Comparison of ENCODE assay signal across 18 cellular contexts in genomic region chr5:78327761-78328510, GRCh38. TPM values are rescaled to one million over a fixed set of nuclear protein-coding genes. Genes with fewer than 3 reads are reported as not detected.
DNase-seq lines count a peak whose midpoint lies in the region; ATAC-seq, FAIRE-seq and TF ChIP-seq lines count a peak whose summit lies in the region.
"Had no signal": no experiment of that assay in that cellular context is flagged by ENCODE, and none has a peak within 500 bp of the region (broad histone marks: within the 10 kb centered on the region; RNA-seq: fewer than 3 reads in every experiment).

No MANE protein-coding gene starts in this region.

- H4K8ac ChIP-seq in H1 (ENCODE audit: extremely low read depth, insufficient read depth, low read length): no peak overlapping the region

- no peak overlapping the region for H2BK5ac ChIP-seq in H1 (ENCODE audit: low read depth, low read length)

- no peak for TF ChIP-seq POLR2A in H1 (IDR thresholded peaks at IDR 0.05; ENCODE audit: control extremely low read depth in 1 of 2, low read depth in 2 of 2, low read length in 2 of 2)

- no peaks in the 10 kb centered on the region for H3K36me3 Mint-ChIP-seq in GM23338 (ENCODE audit: low read depth)

- 89% methylated on average over 6 of the region's 6 CpGs; no CpG with 5 or more reads in 1 of the 2 experiments for WGBS in H1 (ENCODE audit: extremely low coverage in 1 of 2, insufficient coverage in 1 of 2, insufficient read length in 1 of 2, insufficient replicate concordance in 2 of 2, low coverage in 1 of 2, low lambda C conversion rate in 2 of 2, missing lambda C conversion rate in 1 of 2), 2 experiments

- no peak overlapping the region for H3K4me3 Mint-ChIP-seq in GM23338
- H3K4me3 Mint-ChIP-seq: effector memory CD8-positive, alpha-beta T cell; T-helper 2 cell treated with Interferon-gamma antibody and Interleukin-4, amounts not matched to agents 5 μg/mL and 100 μg/mL, for 36 hours had no signal

- no peaks in the 10 kb centered on the region for H3K79me2 ChIP-seq in GM23338 (replicated peaks; ENCODE audit: insufficient read depth)
- H3K79me2 ChIP-seq in H1 (ENCODE audit: control insufficient read depth in 1 of 2, insufficient read depth in 2 of 2, low read length in 2 of 2): no peaks in the 10 kb centered on the region

- no peak overlapping the region for H3K23ac ChIP-seq in H1 (ENCODE audit: insufficient read length)

- DNase-seq in GM23338 (ENCODE audit: low spot score) (no peak), LNCaP clone FGC (ENCODE audit: low read depth) (peak; percentile 21), H1 (ENCODE audit: low read depth in 1 of 2, low spot score in 2 of 2) (no peak), omental fat pad (ENCODE audit: low spot score) (no peak), glomerular visceral epithelial cell (ENCODE audit: extremely low spot score) (no peak), LoVo (ENCODE audit: low spot score) (no peak), germinal center (ENCODE audit: low spot score) (no peak)
- DNase-seq: amniotic stem cell; effector memory CD8-positive, alpha-beta T cell; KBM-7; NCI-H1092 treated with DMSO at 0.1 percent for 48 hours; NCI-H2107; occipital lobe; sigmoid colon; substantia nigra had no signal

- TF ChIP-seq EP300 in H1 (IDR thresholded peaks at IDR 0.05; ENCODE audit: borderline replicate concordance in 1 of 2, low read depth in 2 of 2, low read length in 2 of 2): no peak

- POLR2A ChIA-PET in H1 (lab: Charles Lee; ENCODE audit: partially characterized antibody): no interaction called here

- TF ChIP-seq RAD21 in H1 (IDR thresholded peaks at IDR 0.05 in 1 of 2, conservative IDR thresholded peaks at IDR 0.05 in 1 of 2; ENCODE audit: low read depth in 2 of 2, low read length in 2 of 2): no peak

- H3K79me1 ChIP-seq in H1 (ENCODE audit: low read depth, low read length): no peaks in the 10 kb centered on the region

- H3K4me2 ChIP-seq in GM23338 (no peak overlapping the region), H1 (ENCODE audit: insufficient read depth in 1 of 2, low read depth in 2 of 2, low read length in 2 of 2) (no peak overlapping the region)

- H3K27me3 Mint-ChIP-seq in GM23338 (ENCODE audit: insufficient read depth, low read depth, poor library complexity): no peaks in the 10 kb centered on the region

- no peaks in the 10 kb centered on the region for H3K9me3 ChIP-seq in H1 (ENCODE audit: insufficient read depth in 2 of 2, low read depth in 1 of 2, low read length in 1 of 2)
- H3K9me3 ChIP-seq: sigmoid colon had no signal

- no peaks in the 10 kb centered on the region for H3K9me3 Mint-ChIP-seq in GM23338
- H3K9me3 Mint-ChIP-seq: activated T-helper 2 cell treated with anti-CD3 and anti-CD28 coated beads, Interferon-gamma antibody, Interleukin-2, Interleukin-4, amounts not matched to agents 10 μg/mL and 5 μg/mL and 100 μg/mL, durations not matched to agents 14 hours and 24 hours and 36 hours; effector memory CD8-positive, alpha-beta T cell; T-helper 2 cell treated with Interferon-gamma antibody and Interleukin-4, amounts not matched to agents 5 μg/mL and 100 μg/mL, for 36 hours had no signal

- no peak overlapping the region for H3K9ac ChIP-seq in H1 (replicated peaks in 1 of 4; ENCODE audit: extremely low read depth in 1 of 4, low read depth in 3 of 4, low read length in 3 of 4)

- peak overlapping the region; percentile 8 for H2BK120ac ChIP-seq in H1 (replicated peaks; ENCODE audit: low read depth, low read length)

- H3F3A ChIP-seq in GM23338 (replicated peaks; ENCODE audit: low read depth): no peaks in the 10 kb centered on the region

- no peak overlapping the region for H3K4ac ChIP-seq in H1 (replicated peaks; ENCODE audit: insufficient read length, low read depth, low read length)

- H2BK20ac ChIP-seq in H1 (ENCODE audit: low read length): no peak overlapping the region

- H4K91ac ChIP-seq in H1 (replicated peaks; ENCODE audit: insufficient read length, low read length): no peak overlapping the region

- no peak overlapping the region for H3K14ac ChIP-seq in H1 (ENCODE audit: insufficient read length)

- H3K9me2 ChIP-seq in GM23338 (ENCODE audit: insufficient read depth): no peaks in the 10 kb centered on the region; the same call in 1 of the 2 replicates

- no peak for TF ChIP-seq CTCF in GM23338 (conservative IDR thresholded peaks at IDR 0.05; ENCODE audit: low read depth in 2 of 2)
- TF ChIP-seq CTCF in LNCaP clone FGC (IDR thresholded peaks at IDR 0.05; ENCODE audit: control insufficient read depth, extremely low read depth, insufficient read depth): no peak
- no peak for TF ChIP-seq CTCF in H1 (IDR thresholded peaks at IDR 0.05; ENCODE audit: control extremely low read depth in 1 of 3, insufficient read depth in 1 of 3, low read depth in 1 of 3, low read length in 3 of 3)
- TF ChIP-seq CTCF in omental fat pad (IDR thresholded peaks at IDR 0.05): no peak

- no peak for ATAC-seq in GM23338
- ATAC-seq in omental fat pad (ENCODE audit: low FRiP score): peak; percentile 44
- ATAC-seq in GM18909 (IDR thresholded peaks at IDR 0.05; ENCODE audit: poor library complexity, unreplicated experiment): no peak
- ATAC-seq: effector memory CD8-positive, alpha-beta T cell had no signal

- H3K4me3 ChIP-seq in GM23338: no peak overlapping the region
- H3K4me3 ChIP-seq in LNCaP clone FGC (ENCODE audit: low read depth, low read length): no peak overlapping the region
- H3K4me3 ChIP-seq in H1 (ENCODE audit: extremely low read depth in 1 of 4, insufficient read depth in 2 of 4, low read depth in 3 of 4, low read length in 4 of 4): no peak overlapping the region
- H3K4me3 ChIP-seq: sigmoid colon had no signal

- H3K27me3 ChIP-seq in GM23338 (ENCODE audit: insufficient read depth) (no peaks in the 10 kb centered on the region), H1 (replicated peaks in 1 of 4; ENCODE audit: control insufficient read depth in 3 of 4, extremely low read depth in 1 of 4, insufficient read depth in 3 of 4, low read length in 3 of 4) (peaks cover 0 to 2% (median 0%) of the 10 kb centered on the region in 4 experiments; a peak in 1 of 7 replicates)
- H3K27me3 ChIP-seq: sigmoid colon had no signal

- no peak overlapping the region for H3K56ac ChIP-seq in H1 (replicated peaks; ENCODE audit: insufficient read length, low read depth, low read length)

- CTCF ChIA-PET in H1 (lab: Charles Lee; ENCODE audit: partially characterized antibody): interaction anchor here (0.7 kb wide), 1 partner anchor 317 kb away, joined by 4 read pairs; no protein-coding TSS in a partner anchor

- no peak overlapping the region for H3K27ac Mint-ChIP-seq in GM23338
- H3K27ac Mint-ChIP-seq: activated T-helper 2 cell treated with anti-CD3 and anti-CD28 coated beads, Interferon-gamma antibody, Interleukin-2, Interleukin-4, amounts not matched to agents 10 μg/mL and 5 μg/mL and 100 μg/mL, durations not matched to agents 14 hours and 24 hours and 36 hours; effector memory CD8-positive, alpha-beta T cell; T-helper 2 cell treated with Interferon-gamma antibody and Interleukin-4, amounts not matched to agents 5 μg/mL and 100 μg/mL, for 36 hours had no signal

- H2AK5ac ChIP-seq in H1 (ENCODE audit: low read depth, low read length): no peak overlapping the region

- H3K36me3 ChIP-seq in GM23338 (ENCODE audit: insufficient read depth) (no peaks in the 10 kb centered on the region), H1 (ENCODE audit: control insufficient read depth in 2 of 4, insufficient read depth in 4 of 4, low read length in 3 of 4) (no peaks in the 10 kb centered on the region)
- H3K36me3 ChIP-seq: sigmoid colon had no signal

- no peaks in the 10 kb centered on the region; the same call in 1 of the 2 replicates for H3K23me2 ChIP-seq in H1 (ENCODE audit: low read depth, low read length)

- H4K20me1 ChIP-seq in GM23338 (replicated peaks; ENCODE audit: insufficient read depth) (no peaks in the 10 kb centered on the region), H1 (replicated peaks in 1 of 2; ENCODE audit: control insufficient read depth in 1 of 2, insufficient read depth in 2 of 2, low read length in 2 of 2) (no peaks in the 10 kb centered on the region)

- no peak overlapping the region for H2BK12ac ChIP-seq in H1 (ENCODE audit: low read depth, low read length)

- H4K5ac ChIP-seq in H1 (ENCODE audit: insufficient read length, low read depth, low read length): no peak overlapping the region

- no peak for FAIRE-seq in H1 (lab: Jason Lieb, UNC)

- peaks cover 9% of the 10 kb centered on the region for H3K4me1 Mint-ChIP-seq in GM23338

- H3K4me1 ChIP-seq in GM23338 (ENCODE audit: insufficient read depth) (0 out of 2 replicates have a peak, but pooled peaks cover 7% of the 10 kb centered on the region), H1 (replicated peaks in 1 of 4; ENCODE audit: control insufficient read depth in 3 of 4, insufficient read depth in 4 of 4, low read length in 3 of 4) (peaks cover 0 to 6% (median 2%) of the 10 kb centered on the region in 4 experiments; a peak in 2 of 7 replicates)
- H3K4me1 ChIP-seq: sigmoid colon had no signal

- H2AFZ ChIP-seq in GM23338 (peak overlapping the region; percentile 77; the same call in 1 of the 2 replicates), H1 (ENCODE audit: low read length) (no peak overlapping the region)

- no peak overlapping the region for H2BK15ac ChIP-seq in H1 (ENCODE audit: low read length)

- H3K27ac ChIP-seq in GM23338 (ENCODE audit: low read depth): no peak overlapping the region
- no peak overlapping the region for H3K27ac ChIP-seq in H1 (ENCODE audit: low read depth, low read length)
- H3K27ac ChIP-seq: sigmoid colon had no signal

- peak overlapping the region; percentile 51; the same call in 1 of the 2 replicates for H3K18ac ChIP-seq in H1 (ENCODE audit: extremely low read depth, low read length)

RNA-seq across cellular contexts. Expression of gene SCAMP1, which starts 32.5 kb away (rescaled TPM):
- 53.0 and 53.9 TPM in 2 replicates for total RNA-seq in GM23338 (2014; rRNA removed; shearing (Covaris generic))
- 22.1 and 26.8 TPM in 2 replicates for polyA plus RNA-seq in GM23338 (2016; fragmentation: Nextera tagmentation; extraction: Ambion mirVana)
- 51.4 and 55.9 TPM in 2 replicates for total RNA-seq in H1 (2021; fragmentation: NEBNext Ultra II Directional; extraction: Animal tissue kit (Norgen Biotek cat#: 25700))
- 10.9 and 18.6 TPM in 2 replicates for polyA plus RNA-seq in H1 (2011; rRNA removed)
- polyA plus RNA-seq in H1 (2011; cell fraction: cytosol; rRNA removed): 15.6 TPM
- polyA plus RNA-seq in H1 (2011; cell fraction: nucleus; rRNA removed): 15.8 TPM
- polyA plus RNA-seq in H1 (2012, experiment 1 of 2): 21.5 to 33.7 TPM (median 28.5 TPM) in 4 replicates
- polyA plus RNA-seq in H1 (2012, experiment 2 of 2): 1.8 TPM
- 29.2 TPM for polyA plus RNA-seq in H1 (2013, experiment 1 of 2)
- 37.5 TPM for polyA plus RNA-seq in H1 (2013, experiment 2 of 2)
- 63.6 and 110 TPM in 2 replicates for polyA minus RNA-seq in H1 (2011; rRNA and poly(A)+ RNA removed)
- polyA minus RNA-seq in H1 (2011; cell fraction: cytosol; rRNA and poly(A)+ RNA removed): 39.1 TPM
- polyA minus RNA-seq in H1 (2011; cell fraction: nucleus; rRNA and poly(A)+ RNA removed): 66.7 TPM
- total RNA-seq in omental fat pad: 10 to 100 TPM; 21.2 to 46.5 (median 22.1) TPM

RNA-seq across cellular contexts. Expression of gene AP3B1, which starts 33.4 kb away (rescaled TPM):
- total RNA-seq in GM23338 (2014; rRNA removed; shearing (Covaris generic)): 40.7 and 46.3 TPM in 2 replicates
- polyA plus RNA-seq in GM23338 (2016; fragmentation: Nextera tagmentation; extraction: Ambion mirVana) (32.1 and 33.5 TPM in 2 replicates), H1 (2011; rRNA removed) (23.3 and 45.8 TPM in 2 replicates)
- total RNA-seq in H1 (2021; fragmentation: NEBNext Ultra II Directional; extraction: Animal tissue kit (Norgen Biotek cat#: 25700)): 48.3 and 50.0 TPM in 2 replicates
- 29.7 TPM for polyA plus RNA-seq in H1 (2011; cell fraction: cytosol; rRNA removed)
- polyA plus RNA-seq in H1 (2011; cell fraction: nucleus; rRNA removed): 21.7 TPM
- 28.3 to 40.9 TPM (median 32.4 TPM) in 4 replicates for polyA plus RNA-seq in H1 (2012, experiment 1 of 2)
- polyA plus RNA-seq in H1 (2012, experiment 2 of 2): 3.2 TPM
- polyA plus RNA-seq in H1 (2013, experiment 1 of 2): 41.3 TPM
- 37.0 TPM for polyA plus RNA-seq in H1 (2013, experiment 2 of 2)
- 45.1 and 74.4 TPM in 2 replicates for polyA minus RNA-seq in H1 (2011; rRNA and poly(A)+ RNA removed)
- polyA minus RNA-seq in H1 (2011; cell fraction: cytosol; rRNA and poly(A)+ RNA removed): 24.5 TPM
- polyA minus RNA-seq in H1 (2011; cell fraction: nucleus; rRNA and poly(A)+ RNA removed): 68.7 TPM
- 10 to 100 TPM; 31.1 to 47.3 (median 41.7) TPM for total RNA-seq in omental fat pad
